Comparison of ENCODE assay signal across 9 cellular contexts in the genomic region with DNA sequence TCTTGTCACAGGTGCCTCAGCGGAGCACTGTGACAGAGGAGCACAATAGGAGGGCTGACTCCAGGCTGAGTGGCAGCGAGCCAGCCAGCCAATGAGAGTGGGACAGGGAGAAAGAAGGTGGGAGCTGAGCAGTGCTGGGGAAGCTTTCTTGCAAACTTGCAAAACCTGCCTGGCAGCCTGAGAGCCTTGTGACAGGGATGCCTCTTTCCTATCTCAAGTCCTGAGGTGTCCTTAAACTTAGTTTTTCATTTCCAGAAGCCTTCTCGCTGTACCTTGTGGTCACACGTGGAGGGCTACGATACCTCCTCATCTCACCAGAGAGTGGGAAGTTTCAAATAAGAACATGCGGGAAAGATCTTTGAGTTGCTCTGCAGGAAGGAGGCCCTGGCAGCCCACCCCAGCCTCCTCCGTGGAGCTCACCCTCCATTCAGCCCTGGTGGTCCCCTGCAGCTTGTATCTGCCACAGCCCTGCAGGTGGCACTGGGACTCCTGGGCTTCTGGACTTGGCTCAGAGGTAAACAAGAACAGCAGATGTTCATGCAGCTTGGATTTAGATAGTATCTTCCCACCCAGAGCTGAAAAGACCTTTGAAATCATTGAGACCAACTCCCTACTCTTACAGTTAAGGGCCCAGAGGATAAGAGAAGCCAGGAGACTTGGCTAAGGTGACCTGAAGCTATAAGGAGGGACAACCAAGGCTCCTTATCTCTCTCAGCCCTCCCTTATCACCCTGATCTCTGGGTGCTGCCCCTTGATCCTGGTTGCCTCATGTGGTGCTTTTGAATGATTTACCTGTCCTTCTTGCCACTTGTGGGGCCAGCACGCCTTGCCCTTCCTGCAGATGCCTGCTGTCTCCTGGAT.
A peak's percentile ranks its signal among the peaks of the same experiment; 100 is the strongest.
DNase-seq lines count a peak whose midpoint lies in the region; ATAC-seq and TF ChIP-seq lines count a peak whose summit lies in the region.
"Had no signal": no experiment of that assay in that cellular context is flagged by ENCODE, and none has a peak within 500 bp of the region (broad histone marks: within the 10 kb centered on the region; RNA-seq: fewer than 3 reads in every experiment).

No MANE protein-coding gene starts in this region.

- no peak overlapping the region for H2AFZ ChIP-seq in Karpas-422 (ENCODE audit: low read length)

- H3K27me3 ChIP-seq in Caco-2 (replicated peaks; ENCODE audit: control insufficient read depth, insufficient read depth, low read length), result no peaks in the 10 kb centered on the region
- no peaks in the 10 kb centered on the region for H3K27me3 ChIP-seq in WERI-Rb-1 (ENCODE audit: insufficient read depth, low read depth, severe bottlenecking)
- H3K27me3 ChIP-seq in lower lobe of right lung (ENCODE audit: low read depth), result no peaks in the 10 kb centered on the region
- no peaks in the 10 kb centered on the region for H3K27me3 ChIP-seq in Karpas-422 (ENCODE audit: low read length)

- H3K4me3 Mint-ChIP-seq in Caco-2 (ENCODE audit: unreplicated experiment), result peak overlapping the region; percentile 65

- peak; percentile 94 to 97 for DNase-seq in Caco-2
- DNase-seq in LNCaP clone FGC (ENCODE audit: low read depth), result peak; percentile 88
- peak; percentile 32 for DNase-seq in WERI-Rb-1
- peak; percentile 67 for DNase-seq in lower lobe of right lung
- no peak for DNase-seq in HUDEP-2 (lab: John Stamatoyannopoulos, UW; ENCODE audit: unreplicated experiment in 76 of 76)
- no peak for DNase-seq in left lobe of liver (ENCODE audit: low spot score)
- DNase-seq in Karpas-422, result no peak
- no peak for DNase-seq in stimulated activated CD4-positive, alpha-beta T cell treated with anti-CD3 and anti-CD28 coated beads, Interleukin-4, amount 100 ng/mL, for 4 hours
- DNase-seq: RPMI8226 had no signal

- H3K4me2 ChIP-seq in Karpas-422 (ENCODE audit: low read depth, low read length, poor library complexity, severe bottlenecking), result no peak overlapping the region

- TF ChIP-seq CTCF in Caco-2 (IDR thresholded peaks at IDR 0.05; ENCODE audit: insufficient read depth in 1 of 2, low read depth in 1 of 2, low read length in 1 of 2, severe bottlenecking in 1 of 2, unreplicated experiment in 1 of 2), result peak in 1 of 2 experiments; percentile 45
- TF ChIP-seq CTCF in LNCaP clone FGC (IDR thresholded peaks at IDR 0.05; ENCODE audit: control insufficient read depth, extremely low read depth, insufficient read depth), result 0 out of 2 replicates have a peak, but pooled peaks have one; percentile 1
- TF ChIP-seq CTCF in WERI-Rb-1 (IDR thresholded peaks at IDR 0.05; ENCODE audit: low read depth, low read length), result peak; percentile 35; the same call in 1 of the 2 replicates
- no peak for TF ChIP-seq CTCF in lower lobe of right lung (IDR thresholded peaks at IDR 0.05)

- H3K9me3 ChIP-seq in Caco-2 (peaks cover 29% of the 10 kb centered on the region), WERI-Rb-1 (ENCODE audit: severe bottlenecking) (no peaks in the 10 kb centered on the region), lower lobe of right lung (no peaks in the 10 kb centered on the region), Karpas-422 (ENCODE audit: low read length) (no peaks in the 10 kb centered on the region)

- no peaks in the 10 kb centered on the region for H4K20me1 ChIP-seq in Karpas-422 (ENCODE audit: insufficient read depth, low read depth, low read length)

- H3K4me1 Mint-ChIP-seq in Caco-2 (ENCODE audit: low read depth, unreplicated experiment), result peaks cover 37% of the 10 kb centered on the region

- H3K9me2 ChIP-seq in Karpas-422 (replicated peaks; ENCODE audit: insufficient read depth, low read length), result no peaks in the 10 kb centered on the region

- H3K36me3 Mint-ChIP-seq in Caco-2 (ENCODE audit: insufficient read depth, unreplicated experiment), result peaks cover 26% of the 10 kb centered on the region

- H3K4me1 ChIP-seq in Caco-2, result peaks cover 58% of the 10 kb centered on the region
- H3K4me1 ChIP-seq in lower lobe of right lung, result peaks cover 7% of the 10 kb centered on the region
- no peaks in the 10 kb centered on the region for H3K4me1 ChIP-seq in Karpas-422 (ENCODE audit: low read length)

- POLR2A ChIA-PET in Caco-2 (lab: Charles Lee), result interaction anchor here (0.6 to 1.8 kb wide), 6 partner anchors 12 to 156 kb away, joined by 3 to 15 read pairs (median 6); a partner anchor contains a TSS

- BruUV-seq in Caco-2 (replicated peaks; lab: Mats Ljungman, UMichigan), result no TSS peak

- H3K27me3 Mint-ChIP-seq in Caco-2 (ENCODE audit: insufficient read depth, unreplicated experiment), result no peaks in the 10 kb centered on the region

- no peaks in the 10 kb centered on the region for H3K36me3 ChIP-seq in Caco-2 (ENCODE audit: control insufficient read depth, insufficient read depth, low read length)
- no peaks in the 10 kb centered on the region for H3K36me3 ChIP-seq in WERI-Rb-1
- H3K36me3 ChIP-seq in lower lobe of right lung, result no peaks in the 10 kb centered on the region
- H3K36me3 ChIP-seq in Karpas-422 (ENCODE audit: insufficient read depth, low read length), result no peaks in the 10 kb centered on the region

- peak overlapping the region; percentile 90 for H3K27ac Mint-ChIP-seq in Caco-2 (ENCODE audit: unreplicated experiment)

- intact Hi-C loops in Caco-2 (cut with micrococcal nuclease; ENCODE audit: unreplicated experiment) (loop anchor here (1.0 to 2.0 kb wide), 8 partner anchors 12 to 156 kb away; a partner anchor contains a TSS), lower lobe of right lung (cut with DNase I) (no loop called here)

- ATAC-seq in lower lobe of right lung, result peak; percentile 35 to 70
- no peak for ATAC-seq in left lobe of liver

- no peak overlapping the region for H3K27ac ChIP-seq in WERI-Rb-1
- H3K27ac ChIP-seq in lower lobe of right lung, result no peak overlapping the region
- H3K27ac ChIP-seq in Karpas-422 (ENCODE audit: low read length), result no peak overlapping the region

- H3K4me3 ChIP-seq in Caco-2 (ENCODE audit: low read depth, low read length) (peak overlapping the region; percentile 13; the same call in 1 of the 2 replicates), LNCaP clone FGC (ENCODE audit: low read depth, low read length) (no peak overlapping the region), WERI-Rb-1 (ENCODE audit: low read depth, low read length) (no peak overlapping the region), lower lobe of right lung (no peak overlapping the region), Karpas-422 (ENCODE audit: low read length) (no peak overlapping the region)

- no peaks in the 10 kb centered on the region for H3K79me2 ChIP-seq in Karpas-422 (ENCODE audit: low read length)

- H3K9ac ChIP-seq in Karpas-422 (ENCODE audit: low read length), result no peak overlapping the region

- CTCF ChIA-PET in Caco-2 (lab: Charles Lee), result interaction anchor here (0.5 to 2.3 kb wide), 15 partner anchors 9 to 569 kb away, joined by 3 to 26 read pairs (median 5); a partner anchor contains a TSS

- peaks cover 30% of the 10 kb centered on the region for H3K9me3 Mint-ChIP-seq in Caco-2 (ENCODE audit: unreplicated experiment)

Comparison
In these comparisons a context has a peak if more than half of its experiments do, and no peak if none do; other contexts are left out.
1. DNase-seq: peak in Caco-2 (2 of 2), LNCaP clone FGC (single experiment), WERI-Rb-1 (single experiment) and lower lobe of right lung (single experiment); none in HUDEP-2 (0 of 76), left lobe of liver (single experiment), Karpas-422 (single experiment) and stimulated activated CD4-positive, alpha-beta T cell treated with anti-CD3 and anti-CD28 coated beads, Interleukin-4, amount 100 ng/mL, for 4 hours (0 of 2).